In the genomic region with DNA sequence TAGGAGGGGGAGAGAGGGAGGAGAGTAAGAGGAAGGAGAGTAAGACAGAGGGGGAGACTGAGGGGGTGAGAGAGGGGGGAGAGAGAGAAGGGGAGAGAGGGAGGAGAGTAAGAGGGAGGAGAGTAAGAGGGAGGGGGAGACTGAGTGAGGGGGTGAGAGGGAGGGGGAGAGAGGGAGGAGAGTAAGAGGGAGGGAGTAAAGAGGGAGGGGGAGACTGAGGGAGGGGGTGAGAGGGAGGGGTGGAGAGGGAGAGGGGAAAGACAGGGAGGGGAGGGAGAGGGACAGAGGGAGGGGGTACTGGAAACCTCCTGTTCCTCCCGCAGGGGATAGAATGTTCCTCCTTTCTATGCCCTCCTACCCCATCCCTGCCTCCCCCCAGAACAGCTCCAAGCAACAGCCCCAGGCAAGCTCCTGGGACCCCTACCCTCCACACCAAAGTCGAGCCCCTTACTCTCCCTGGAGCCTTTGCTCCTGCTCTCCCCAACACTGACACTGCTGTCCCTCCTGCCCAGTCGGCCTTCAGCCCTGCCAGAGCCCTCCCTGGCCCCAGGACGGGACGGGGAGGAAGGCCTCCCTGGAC, we compare ENCODE assay signal across 1 cellular context.
TF ChIP-seq lines count a peak whose summit lies in the region.

No MANE protein-coding gene starts in this region.

TF ChIP-seq in neural cell, 6 proteins besides CTCF, POLR2A, EP300 and RAD21:
- TF ChIP-seq POLR2AphosphoS5 (IDR thresholded peaks at IDR 0.05): peak; percentile 8
